In genomic region chr1:171937938-171938337, GRCh38 we compare ENCODE assay signal across 6 cellular contexts.
"Had no signal": no experiment of that assay in that cellular context is flagged by ENCODE, and none has a peak within 500 bp of the region (broad histone marks: within the 10 kb centered on the region; RNA-seq: fewer than 3 reads in every experiment).

No MANE protein-coding gene starts in this region.

- DNase-seq: GM23248, H9, HCEC 1CT, KBM-7 had no signal

- H3K4me1 Mint-ChIP-seq: IgD-negative memory B cell had no signal

- H3K27ac Mint-ChIP-seq: IgD-negative memory B cell had no signal

- H3K9me3 Mint-ChIP-seq: H9, IgD-negative memory B cell had no signal

- H3K4me3 Mint-ChIP-seq: H9, IgD-negative memory B cell had no signal

- H3K36me3 Mint-ChIP-seq: IgD-negative memory B cell had no signal

- H3K27ac ChIP-seq: GM23248 had no signal

- H3K9ac ChIP-seq: GM23248 had no signal

- H3K4me3 ChIP-seq: GM23248 had no signal

- ATAC-seq: HepG2 had no signal

- H2AFZ ChIP-seq: GM23248 had no signal
